In the genomic region with DNA sequence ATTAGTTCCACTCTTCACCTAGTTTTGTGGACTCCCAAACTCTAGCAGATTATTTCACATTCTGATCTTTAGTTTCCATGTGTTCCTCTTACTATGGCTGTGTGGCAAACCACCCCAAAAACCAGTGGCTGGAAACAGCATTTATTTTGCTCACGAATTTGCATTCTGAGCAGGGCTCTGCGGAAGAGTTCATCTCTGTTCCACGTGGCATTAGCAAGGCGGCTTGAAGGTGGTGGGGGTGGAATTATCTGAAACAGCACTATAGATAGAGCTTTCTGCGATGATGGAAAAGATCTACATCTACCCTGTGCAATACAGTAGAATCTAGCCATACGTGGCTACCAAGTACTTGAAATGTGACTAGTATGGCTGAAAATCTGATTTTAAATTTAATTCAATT, we compare ENCODE assay signal across 22 cellular contexts. TPM values are rescaled to one million over a fixed set of nuclear protein-coding genes. Genes with fewer than 3 reads are reported as not detected.
A peak's percentile ranks its signal among the peaks of the same experiment; 100 is the strongest.
DNase-seq lines count a peak whose midpoint lies in the region; ATAC-seq, FAIRE-seq and TF ChIP-seq lines count a peak whose summit lies in the region.
"Had no signal": no experiment of that assay in that cellular context is flagged by ENCODE, and none has a peak within 500 bp of the region (broad histone marks: within the 10 kb centered on the region; RNA-seq: fewer than 3 reads in every experiment).

No MANE protein-coding gene starts in this region.

- no peaks in the 10 kb centered on the region for H3K27me3 Mint-ChIP-seq in activated naive CD4-positive, alpha-beta T cell treated with anti-CD3 and anti-CD28 coated beads, Interleukin-2, amount 10 ng/mL, durations not matched to agents 7 days and 5 days
- H3K27me3 Mint-ChIP-seq in astrocyte (ENCODE audit: low read depth, unreplicated experiment) (no peaks in the 10 kb centered on the region), memory B cell (no peaks in the 10 kb centered on the region)
- H3K27me3 Mint-ChIP-seq: B cell; CD4-positive, alpha-beta T cell; CD8-positive, alpha-beta memory T cell had no signal

- H3K27me3 ChIP-seq in astrocyte (ENCODE audit: insufficient read depth, low read length) = no peaks in the 10 kb centered on the region
- H3K27me3 ChIP-seq: BLaER1 had no signal

- H3K36me3 ChIP-seq in astrocyte (ENCODE audit: insufficient read depth, low read length) = peaks cover 16% of the 10 kb centered on the region

- H3K9me3 Mint-ChIP-seq in activated naive CD4-positive, alpha-beta T cell treated with anti-CD3 and anti-CD28 coated beads, Interleukin-2, amount 10 ng/mL, durations not matched to agents 7 days and 5 days = no peaks in the 10 kb centered on the region
- peaks cover 1% of the 10 kb centered on the region for H3K9me3 Mint-ChIP-seq in astrocyte (ENCODE audit: unreplicated experiment)
- H3K9me3 Mint-ChIP-seq in memory B cell = peaks cover 4% of the 10 kb centered on the region
- H3K9me3 Mint-ChIP-seq: CD4-positive, alpha-beta T cell; CD8-positive, alpha-beta memory T cell; GM23338 had no signal

- ATAC-seq in memory B cell (ENCODE audit: low read depth) = peak; percentile 46
- ATAC-seq: GM23338, HCT116 had no signal

- no peaks in the 10 kb centered on the region for H3K9me3 ChIP-seq in astrocyte (ENCODE audit: insufficient read depth, low read depth, low read length)

- no peak overlapping the region for H3K4me3 ChIP-seq in astrocyte (ENCODE audit: insufficient read depth, low read depth, low read length)
- H3K4me3 ChIP-seq: BLaER1, GM23338 had no signal

- no peak overlapping the region for H2AFZ ChIP-seq in astrocyte (ENCODE audit: low read depth, low read length)
- H2AFZ ChIP-seq: GM23338 had no signal

- peaks cover 8% of the 10 kb centered on the region for H4K20me1 ChIP-seq in astrocyte (ENCODE audit: insufficient read depth, low read length)
- H4K20me1 ChIP-seq: BLaER1 had no signal

- peak overlapping the region; percentile 52 for H3K27ac Mint-ChIP-seq in activated naive CD4-positive, alpha-beta T cell treated with anti-CD3 and anti-CD28 coated beads, Interleukin-2, amount 10 ng/mL, durations not matched to agents 7 days and 5 days
- H3K27ac Mint-ChIP-seq in astrocyte (ENCODE audit: unreplicated experiment) = peak overlapping the region; percentile 75
- no peak overlapping the region for H3K27ac Mint-ChIP-seq in memory B cell
- H3K27ac Mint-ChIP-seq: B cell; CD14-positive monocyte; CD4-positive, alpha-beta T cell; GM23338 had no signal

- no peak overlapping the region for H3K27ac ChIP-seq in astrocyte (ENCODE audit: low read depth, low read length)
- H3K27ac ChIP-seq: 22Rv1, BLaER1 had no signal

- H3K9ac ChIP-seq in astrocyte (ENCODE audit: low read length) = no peak overlapping the region
- H3K9ac ChIP-seq: BLaER1 had no signal

- H3K79me2 ChIP-seq in astrocyte (ENCODE audit: insufficient read depth, low read length) = peaks cover 69% of the 10 kb centered on the region

- H3K4me3 Mint-ChIP-seq in activated naive CD4-positive, alpha-beta T cell treated with anti-CD3 and anti-CD28 coated beads, Interleukin-2, amount 10 ng/mL, durations not matched to agents 7 days and 5 days = no peak overlapping the region
- H3K4me3 Mint-ChIP-seq in astrocyte (ENCODE audit: unreplicated experiment) (no peak overlapping the region), memory B cell (no peak overlapping the region)
- H3K4me3 Mint-ChIP-seq: B cell; CD14-positive monocyte; CD4-positive, alpha-beta T cell; CD8-positive, alpha-beta memory T cell; GM23338; H9 had no signal

- peaks cover 10% of the 10 kb centered on the region for H3K36me3 Mint-ChIP-seq in activated naive CD4-positive, alpha-beta T cell treated with anti-CD3 and anti-CD28 coated beads, Interleukin-2, amount 10 ng/mL, durations not matched to agents 7 days and 5 days
- H3K36me3 Mint-ChIP-seq in astrocyte (ENCODE audit: low read depth, unreplicated experiment) (peaks cover 15% of the 10 kb centered on the region), memory B cell (peaks cover 11% of the 10 kb centered on the region)

- H3K4me1 Mint-ChIP-seq in activated naive CD4-positive, alpha-beta T cell treated with anti-CD3 and anti-CD28 coated beads, Interleukin-2, amount 10 ng/mL, durations not matched to agents 7 days and 5 days = peaks cover 20% of the 10 kb centered on the region
- H3K4me1 Mint-ChIP-seq in astrocyte (ENCODE audit: low read depth, unreplicated experiment) (peaks cover 10% of the 10 kb centered on the region), memory B cell (peaks cover 5% of the 10 kb centered on the region)

- DNase-seq in activated naive CD4-positive, alpha-beta T cell treated with anti-CD3 and anti-CD28 coated beads, Interleukin-2, amount 10 ng/mL, durations not matched to agents 7 days and 5 days = no peak
- DNase-seq in activated naive CD4-positive, alpha-beta T cell (lab: John Stamatoyannopoulos, UW) = no peak
- no peak for DNase-seq in astrocyte (ENCODE audit: low read depth)
- DNase-seq in memory B cell (ENCODE audit: low spot score in 2 of 2) = no peak
- DNase-seq in C1 segment of cervical spinal cord (lab: John Stamatoyannopoulos, UW) = no peak
- DNase-seq in activated CD4-positive, alpha-beta T cell treated with anti-CD3 and anti-CD28 coated beads for 4 hours = no peak
- DNase-seq in NCI-H1105 treated with DMSO at 0.1 percent for 48 hours (lab: John Stamatoyannopoulos, UW) = no peak
- DNase-seq: Calu3; CD4-positive, alpha-beta T cell; CD8-positive, alpha-beta memory T cell; DMS53; DMS79 treated with DMSO at 0.1 percent for 48 hours; GF-D8; H9 had no signal

- CTCF ChIA-PET in activated naive CD4-positive, alpha-beta T cell treated with anti-CD3 and anti-CD28 coated beads, Interleukin-2, amount 10 ng/mL, durations not matched to agents 7 days and 5 days (lab: Charles Lee) = no interaction called here

- H3K4me1 ChIP-seq in astrocyte (ENCODE audit: insufficient read depth, low read length) = peaks cover 8% of the 10 kb centered on the region

- no peak for TF ChIP-seq CTCF in astrocyte (IDR thresholded peaks at IDR 0.05; ENCODE audit: insufficient read depth, low read depth, low read length)

- no peak for FAIRE-seq in astrocyte (lab: Jason Lieb, UNC)
- FAIRE-seq: A204.1, GM18507 had no signal

- H3K4me2 ChIP-seq in astrocyte (ENCODE audit: low read length) = no peak overlapping the region
- H3K4me2 ChIP-seq: BLaER1, GM23338 had no signal

RNA-seq across cellular contexts. Expression of a gene that starts 5.9 kb away (rescaled TPM):
- 44.7 and 48.4 TPM in 2 replicates for total RNA-seq in astrocyte
